Comparison of ENCODE assay signal across 26 cellular contexts in genomic region chr13:49217962-49218492, GRCh38. TPM values are rescaled to one million over a fixed set of nuclear protein-coding genes. Genes with fewer than 3 reads are reported as not detected.
DNase-seq lines count a peak whose midpoint lies in the region; ATAC-seq and TF ChIP-seq lines count a peak whose summit lies in the region.
"Had no signal": no experiment of that assay in that cellular context is flagged by ENCODE, and none has a peak within 500 bp of the region (broad histone marks: within the 10 kb centered on the region; RNA-seq: fewer than 3 reads in every experiment).

No MANE protein-coding gene starts in this region.

- peak overlapping the region; percentile 44 for H2AFZ ChIP-seq in IMR-90 (replicated peaks; ENCODE audit: low read length, poor library complexity)
- no peak overlapping the region for H2AFZ ChIP-seq in smooth muscle cell (ENCODE audit: low read depth)

- H4K20me1 ChIP-seq in IMR-90 (ENCODE audit: insufficient read depth, low read length) (0 out of 2 replicates have a peak, but pooled peaks cover 3% of the 10 kb centered on the region), smooth muscle cell (ENCODE audit: low read depth) (no peaks in the 10 kb centered on the region)

- intact Hi-C loops in IMR-90 (cut with micrococcal nuclease): no loop called here

- no peak overlapping the region for H3K56ac ChIP-seq in IMR-90 (ENCODE audit: extremely low read depth, insufficient read depth, low read length)

- ATAC-seq in IMR-90 (ENCODE audit: low read depth): no peak
- no peak for ATAC-seq in natural killer cell treated with Interleukin-12 subunit alpha and Interleukin-12 subunit beta and Interleukin-15 and Interleukin-18, amount 100 ng/mL, for 72 hours
- no peak for ATAC-seq in HG03439 (IDR thresholded peaks at IDR 0.05; ENCODE audit: unreplicated experiment)
- ATAC-seq: HCT116; HepG2; psoas muscle; stimulated activated naive CD8-positive, alpha-beta T cell treated with anti-CD3 and anti-CD28 coated beads, Interleukin-15, Interleukin-2, amounts not matched to agents 100 U/mL and 50 U/mL, for 24 hours had no signal

- H3K9me3 ChIP-seq in CD8-positive, alpha-beta memory T cell (ENCODE audit: low read length): no peaks in the 10 kb centered on the region
- H3K9me3 ChIP-seq in IMR-90 (ENCODE audit: control insufficient read depth, insufficient read depth, low read length): peaks cover 12% of the 10 kb centered on the region
- H3K9me3 ChIP-seq in iPS DF 6.9 (ENCODE audit: control insufficient read depth, insufficient read depth, low read length): no peaks in the 10 kb centered on the region
- no peaks in the 10 kb centered on the region for H3K9me3 ChIP-seq in effector memory CD4-positive, alpha-beta T cell (ENCODE audit: control insufficient read depth, low read length)
- no peaks in the 10 kb centered on the region for H3K9me3 ChIP-seq in smooth muscle cell (replicated peaks; ENCODE audit: low read depth)
- H3K9me3 ChIP-seq: psoas muscle, tibial artery had no signal

- no peak overlapping the region for H3K18ac ChIP-seq in IMR-90 (ENCODE audit: low read depth, low read length)

- peak overlapping the region in 4 of 7 donors; percentile 23 to 62 (median 32) for H3K4me3 Mint-ChIP-seq in CD8-positive, alpha-beta memory T cell
- peak overlapping the region; percentile 16 for H3K4me3 Mint-ChIP-seq in natural killer cell treated with Interleukin-12 subunit alpha and Interleukin-12 subunit beta and Interleukin-15 and Interleukin-18, amount 100 ng/mL, for 72 hours
- H3K4me3 Mint-ChIP-seq: activated CD4-positive, alpha-beta memory T cell treated with anti-CD3 and anti-CD28 coated beads for 36 hours; central memory CD8-positive, alpha-beta T cell had no signal

- H2BK20ac ChIP-seq in IMR-90 (ENCODE audit: low read depth, low read length): no peak overlapping the region

- in situ Hi-C loops in IMR-90 (cut with MboI; ENCODE audit: low sequenced_read_pairs): no loop called here

- TF ChIP-seq CTCF in IMR-90 (conservative IDR thresholded peaks at IDR 0.05; ENCODE audit: low read depth, low read length): no peak
- TF ChIP-seq CTCF in smooth muscle cell (IDR thresholded peaks at IDR 0.05; ENCODE audit: borderline replicate concordance, insufficient read depth, poor library complexity, severe bottlenecking): no peak

- H2BK15ac ChIP-seq in IMR-90 (ENCODE audit: low read depth, low read length): no peak overlapping the region

- dilution Hi-C loops in IMR-90 (cut with HindIII; ENCODE audit: low sequenced_read_pairs, unreplicated experiment): no loop called here

- peaks cover 34 to 54% of the 10 kb centered on the region in 2 donors for H3K27me3 Mint-ChIP-seq in CD8-positive, alpha-beta memory T cell
- H3K27me3 Mint-ChIP-seq in natural killer cell treated with Interleukin-12 subunit alpha and Interleukin-12 subunit beta and Interleukin-15 and Interleukin-18, amount 100 ng/mL, for 72 hours: peaks cover 42 to 45% of the 10 kb centered on the region in 2 donors

- H2BK120ac ChIP-seq in IMR-90 (ENCODE audit: low read depth, low read length): no peak overlapping the region

- no peak for DNase-seq in CD8-positive, alpha-beta memory T cell
- DNase-seq in IMR-90 (no peak), iPS DF 6.9 (ENCODE audit: low read depth, low spot score) (no peak), smooth muscle cell (lab: John Stamatoyannopoulos, UW; ENCODE audit: unreplicated experiment) (no peak)
- DNase-seq in natural killer cell treated with Interleukin-12 subunit alpha and Interleukin-12 subunit beta and Interleukin-15 and Interleukin-18, amount 100 ng/mL, for 72 hours (ENCODE audit: low spot score): no peak
- no peak for DNase-seq in stimulated activated naive CD4-positive, alpha-beta T cell (lab: John Stamatoyannopoulos, UW)
- DNase-seq in effector memory CD4-positive, alpha-beta T cell: no peak
- DNase-seq: activated CD4-positive, alpha-beta memory T cell treated with anti-CD3 and anti-CD28 coated beads for 36 hours; GF-D8; mammary epithelial cell; NCI-H1417; NCI-H524 treated with DMSO at 0.1 percent for 48 hours; psoas muscle; stimulated activated CD4-positive, alpha-beta T cell treated with anti-CD3 and anti-CD28 coated beads, Interleukin-2, amount 100 ng/mL, for 48 hours; stimulated activated naive CD8-positive, alpha-beta T cell treated with anti-CD3 and anti-CD28 coated beads, Interleukin-15, Interleukin-2, amounts not matched to agents 100 U/mL and 50 U/mL, for 24 hours; tibial artery had no signal

- peaks cover 0 to 2% (median 0%) of the 10 kb centered on the region in 5 donors for H3K9me3 Mint-ChIP-seq in CD8-positive, alpha-beta memory T cell
- no peaks in the 10 kb centered on the region for H3K9me3 Mint-ChIP-seq in natural killer cell treated with Interleukin-12 subunit alpha and Interleukin-12 subunit beta and Interleukin-15 and Interleukin-18, amount 100 ng/mL, for 72 hours
- H3K9me3 Mint-ChIP-seq: activated CD4-positive, alpha-beta memory T cell treated with anti-CD3 and anti-CD28 coated beads for 36 hours; central memory CD8-positive, alpha-beta T cell had no signal

- H3K4me3 ChIP-seq in CD8-positive, alpha-beta memory T cell (ENCODE audit: low read length): no peak overlapping the region
- H3K4me3 ChIP-seq in IMR-90 (ENCODE audit: insufficient read depth, low read depth, low read length): no peak overlapping the region
- H3K4me3 ChIP-seq in iPS DF 6.9 (ENCODE audit: low read length): peak overlapping the region; percentile 23; the same call in 1 of the 2 replicates
- no peak overlapping the region for H3K4me3 ChIP-seq in effector memory CD4-positive, alpha-beta T cell (ENCODE audit: insufficient read depth, low read depth, low read length, poor library complexity, severe bottlenecking)
- no peak overlapping the region for H3K4me3 ChIP-seq in smooth muscle cell
- H3K4me3 ChIP-seq: psoas muscle, SJSA1, tibial artery had no signal

- H3K27ac ChIP-seq in CD8-positive, alpha-beta memory T cell (ENCODE audit: low read depth, low read length): no peak overlapping the region
- H3K27ac ChIP-seq in IMR-90 (ENCODE audit: insufficient read depth, low read length) (no peak overlapping the region), iPS DF 6.9 (ENCODE audit: low read length) (no peak overlapping the region), smooth muscle cell (ENCODE audit: low read depth) (no peak overlapping the region)
- no peak overlapping the region for H3K27ac ChIP-seq in effector memory CD4-positive, alpha-beta T cell (ENCODE audit: insufficient read depth, low read length, poor library complexity, severe bottlenecking)
- H3K27ac ChIP-seq: C4-2B, psoas muscle, SJSA1, tibial artery, WERI-Rb-1 had no signal

- H3K23ac ChIP-seq in IMR-90 (ENCODE audit: low read depth, low read length): peak overlapping the region; percentile 3; the same call in 1 of the 2 replicates

- 19% methylated on average over 15 of the region's 17 CpGs; no CpG with 5 or more reads in 1 of the 2 experiments for WGBS in IMR-90 (ENCODE audit: extremely low coverage in 2 of 2, insufficient read length in 1 of 2), 2 experiments
- WGBS in iPS DF 6.9 (ENCODE audit: insufficient coverage, insufficient read length): no CpG with 5 or more reads among the region's 17 CpGs
- 39% methylated on average over 17 of the region's 17 CpGs for WGBS in smooth muscle cell (ENCODE audit: low lambda C conversion rate)

- H4K8ac ChIP-seq in IMR-90 (ENCODE audit: low read depth in 2 of 2, low read length in 2 of 2): no peak overlapping the region

- no TSS peak for BruUV-seq in IMR-90 (replicated peaks; lab: Mats Ljungman, UMichigan)

- CTCF ChIA-PET in CD8-positive, alpha-beta memory T cell (lab: Charles Lee): interaction anchor here (1.4 kb wide), 1 partner anchor 63 kb away, joined by 4 read pairs; no protein-coding TSS in a partner anchor
- CTCF ChIA-PET in IMR-90 (lab: Yijun Ruan, JAX): no interaction called here

- peak overlapping the region in 1 of 8 donors; percentile 18 for H3K27ac Mint-ChIP-seq in CD8-positive, alpha-beta memory T cell
- H3K27ac Mint-ChIP-seq in natural killer cell treated with Interleukin-12 subunit alpha and Interleukin-12 subunit beta and Interleukin-15 and Interleukin-18, amount 100 ng/mL, for 72 hours: no peak overlapping the region
- H3K27ac Mint-ChIP-seq: activated CD4-positive, alpha-beta memory T cell treated with anti-CD3 and anti-CD28 coated beads for 36 hours had no signal

- peaks cover 29% of the 10 kb centered on the region for H3K27me3 ChIP-seq in CD8-positive, alpha-beta memory T cell (ENCODE audit: insufficient read depth, low read length, poor library complexity, severe bottlenecking)
- H3K27me3 ChIP-seq in IMR-90 (ENCODE audit: control insufficient read depth, insufficient read depth, low read length) (peaks cover 61% of the 10 kb centered on the region), iPS DF 6.9 (ENCODE audit: control insufficient read depth, insufficient read depth, low read length) (peaks cover 55% of the 10 kb centered on the region), smooth muscle cell (ENCODE audit: low read depth) (peaks cover 73% of the 10 kb centered on the region)
- peaks cover 25% of the 10 kb centered on the region for H3K27me3 ChIP-seq in effector memory CD4-positive, alpha-beta T cell (replicated peaks; ENCODE audit: control insufficient read depth, insufficient read depth, low read length, poor library complexity, severe bottlenecking)

- POLR2A ChIA-PET in CD8-positive, alpha-beta memory T cell (lab: Charles Lee): no interaction called here
- POLR2A ChIA-PET in IMR-90 (lab: Charles Lee; ENCODE audit: unreplicated experiment): no interaction called here

- H3K36me3 ChIP-seq in CD8-positive, alpha-beta memory T cell (ENCODE audit: insufficient read depth, low read length): no peaks in the 10 kb centered on the region
- no peaks in the 10 kb centered on the region for H3K36me3 ChIP-seq in IMR-90 (ENCODE audit: control insufficient read depth, insufficient read depth, low read length)
- no peaks in the 10 kb centered on the region for H3K36me3 ChIP-seq in iPS DF 6.9 (ENCODE audit: control insufficient read depth, insufficient read depth, low read length)
- no peaks in the 10 kb centered on the region for H3K36me3 ChIP-seq in effector memory CD4-positive, alpha-beta T cell (ENCODE audit: control insufficient read depth, insufficient read depth, low read length)
- H3K36me3 ChIP-seq in smooth muscle cell (ENCODE audit: low read depth): no peaks in the 10 kb centered on the region
- H3K36me3 ChIP-seq: SJSA1, tibial artery, WERI-Rb-1 had no signal

- H2BK5ac ChIP-seq in IMR-90 (ENCODE audit: low read depth, low read length, poor library complexity, severe bottlenecking): no peak overlapping the region

- H3K9me1 ChIP-seq in IMR-90 (ENCODE audit: insufficient read depth, low read length): no peaks in the 10 kb centered on the region

- H3K79me1 ChIP-seq in IMR-90 (ENCODE audit: low read depth in 1 of 2, low read length in 2 of 2): no peaks in the 10 kb centered on the region

- H3K79me2 ChIP-seq in smooth muscle cell (ENCODE audit: low read depth): no peaks in the 10 kb centered on the region

- H3K4me1 Mint-ChIP-seq in CD8-positive, alpha-beta memory T cell: peaks cover 19 to 36% (median 22%) of the 10 kb centered on the region in 3 donors
- peaks cover 19% of the 10 kb centered on the region in 2 donors for H3K4me1 Mint-ChIP-seq in natural killer cell treated with Interleukin-12 subunit alpha and Interleukin-12 subunit beta and Interleukin-15 and Interleukin-18, amount 100 ng/mL, for 72 hours (ENCODE audit: low read depth in 2 of 2)

- no peak for TF ChIP-seq POLR2A in IMR-90 (IDR thresholded peaks at IDR 0.05; ENCODE audit: low read depth, low read length)

- no peaks in the 10 kb centered on the region for H3F3A ChIP-seq in smooth muscle cell (ENCODE audit: low read depth)

- TF ChIP-seq RAD21 in IMR-90 (IDR thresholded peaks at IDR 0.05; ENCODE audit: low read length): no peak

- H3K4me2 ChIP-seq in IMR-90 (ENCODE audit: low read depth, low read length): no peak overlapping the region
- H3K4me2 ChIP-seq in smooth muscle cell: no peak overlapping the region

- H3K14ac ChIP-seq in IMR-90 (replicated peaks; ENCODE audit: low read depth, low read length): no peak overlapping the region

- H4K5ac ChIP-seq in IMR-90 (ENCODE audit: low read depth, low read length): no peak overlapping the region

- H3K4me1 ChIP-seq in CD8-positive, alpha-beta memory T cell (ENCODE audit: insufficient read depth, low read length): peaks cover 9% of the 10 kb centered on the region
- no peaks in the 10 kb centered on the region for H3K4me1 ChIP-seq in IMR-90 (ENCODE audit: control insufficient read depth, insufficient read depth, low read length)
- H3K4me1 ChIP-seq in iPS DF 6.9 (ENCODE audit: control insufficient read depth, insufficient read depth, low read length): peaks cover 6% of the 10 kb centered on the region
- H3K4me1 ChIP-seq in effector memory CD4-positive, alpha-beta T cell (ENCODE audit: control insufficient read depth, insufficient read depth, low read length, poor library complexity, severe bottlenecking): peaks cover 9% of the 10 kb centered on the region
- H3K4me1 ChIP-seq in smooth muscle cell (ENCODE audit: low read depth): no peaks in the 10 kb centered on the region

- H3K9ac ChIP-seq in IMR-90 (ENCODE audit: low read depth, low read length) (no peak overlapping the region), smooth muscle cell (ENCODE audit: low read depth) (no peak overlapping the region)

- H4K91ac ChIP-seq in IMR-90 (ENCODE audit: insufficient read depth, low read depth, low read length): no peak overlapping the region

- no peak overlapping the region for H2AK9ac ChIP-seq in IMR-90 (replicated peaks; ENCODE audit: low read depth, low read length, poor library complexity)

- no peak overlapping the region for H2AK5ac ChIP-seq in IMR-90 (ENCODE audit: low read depth, low read length)

- H3K4ac ChIP-seq in IMR-90 (ENCODE audit: low read depth, low read length): no peak overlapping the region

- peaks cover 0 to 3% (median 3%) of the 10 kb centered on the region in 3 donors for H3K36me3 Mint-ChIP-seq in CD8-positive, alpha-beta memory T cell
- no peaks in the 10 kb centered on the region for H3K36me3 Mint-ChIP-seq in natural killer cell treated with Interleukin-12 subunit alpha and Interleukin-12 subunit beta and Interleukin-15 and Interleukin-18, amount 100 ng/mL, for 72 hours

RNA-seq across cellular contexts. Expression of gene MLNR, which starts 2.1 kb away (rescaled TPM):
- total RNA-seq in CD8-positive, alpha-beta memory T cell: not detected
- 0.17 TPM for polyA plus RNA-seq in CD8-positive, alpha-beta memory T cell
- total RNA-seq in IMR-90 (2012; rRNA removed): not detected in 2 replicates
- not detected in 2 replicates for polyA plus RNA-seq in IMR-90 (2012; rRNA removed)
- 0.03 TPM in 1 of 2 replicates, not detected in the other for polyA plus RNA-seq in IMR-90 (2012; cell fraction: cytosol; rRNA removed)
- polyA plus RNA-seq in IMR-90 (2012; cell fraction: nucleus; rRNA removed; ENCODE audit: low replicate concordance): not detected in 2 replicates
- not detected for total RNA-seq in natural killer cell treated with Interleukin-12 subunit alpha and Interleukin-12 subunit beta and Interleukin-15 and Interleukin-18, amount 100 ng/mL, for 72 hours
- not detected in 2 replicates for total RNA-seq in smooth muscle cell
- not detected in 2 replicates for polyA plus RNA-seq in smooth muscle cell
- total RNA-seq: activated CD4-positive, alpha-beta memory T cell treated with anti-CD3 and anti-CD28 coated beads for 36 hours; kidney epithelial cell; mammary epithelial cell; psoas muscle; SJSA1; T-helper 2 cell treated with Interferon-gamma antibody and Interleukin-4, amounts not matched to agents 100 ng/mL and 5 ng/mL, for 36 hours had no signal
- polyA plus RNA-seq: HepG2, mammary epithelial cell, psoas muscle, small intestine had no signal

RNA-seq across cellular contexts. Expression of gene CDADC1, which starts 29.7 kb away (rescaled TPM):
- total RNA-seq in CD8-positive, alpha-beta memory T cell: 10 to 100 TPM in 1 of 2 experiments, 1 to 10 TPM in 1; 9.8 to 10.8 TPM
- polyA plus RNA-seq in CD8-positive, alpha-beta memory T cell: 12.0 TPM
- total RNA-seq in IMR-90 (2012; rRNA removed) (0.54 and 0.83 TPM in 2 replicates), smooth muscle cell (7.0 and 11.1 TPM in 2 replicates)
- polyA plus RNA-seq in IMR-90 (2012; rRNA removed) (2.6 and 2.7 TPM in 2 replicates), smooth muscle cell (15.8 and 22.6 TPM in 2 replicates)
- 1.1 and 1.3 TPM in 2 replicates for polyA plus RNA-seq in IMR-90 (2012; cell fraction: cytosol; rRNA removed)
- 0.83 and 3.4 TPM in 2 replicates for polyA plus RNA-seq in IMR-90 (2012; cell fraction: nucleus; rRNA removed; ENCODE audit: low replicate concordance)
- 10 to 100 TPM; 13.1 to 14.9 TPM for total RNA-seq in natural killer cell treated with Interleukin-12 subunit alpha and Interleukin-12 subunit beta and Interleukin-15 and Interleukin-18, amount 100 ng/mL, for 72 hours
